ENCODE assay signal across 8 cellular contexts in the genomic region with DNA sequence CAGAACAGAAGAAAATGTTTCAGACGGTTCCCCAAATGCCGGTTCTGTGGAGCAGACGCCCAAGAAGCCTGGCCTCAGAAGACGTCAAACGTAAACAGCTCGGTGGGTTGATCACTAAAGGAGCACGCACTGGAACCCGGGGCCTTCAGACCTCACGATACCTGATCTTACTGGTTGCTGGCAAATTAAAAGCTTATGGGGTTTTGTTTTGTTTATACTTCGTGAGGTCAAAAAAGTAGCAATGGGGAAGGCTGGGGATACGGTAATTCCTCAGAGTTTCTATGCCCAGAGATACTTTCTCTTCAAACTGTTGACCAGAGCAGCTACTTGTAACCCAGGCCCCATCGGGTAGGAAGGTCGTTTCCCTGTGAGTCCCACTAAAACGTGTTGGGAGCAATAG. TPM values are rescaled to one million over a fixed set of nuclear protein-coding genes. Genes with fewer than 3 reads are reported as not detected.
DNase-seq lines count a peak whose midpoint lies in the region; ATAC-seq and TF ChIP-seq lines count a peak whose summit lies in the region.

No MANE protein-coding gene starts in this region.

- H3K27ac ChIP-seq in esophagus squamous epithelium: peak overlapping the region; percentile 97 to 100 (median 98)
- H3K27ac ChIP-seq in parathyroid adenoma: peak overlapping the region; percentile 97

- H3K27me3 Mint-ChIP-seq in T-helper 17 cell: no peaks in the 10 kb centered on the region

- TF ChIP-seq CTCF in GM13977 (IDR thresholded peaks at IDR 0.05; ENCODE audit: extremely low read depth, insufficient read depth, missing control alignments) (no peak), esophagus squamous epithelium (IDR thresholded peaks at IDR 0.05) (no peak), parathyroid adenoma (IDR thresholded peaks at IDR 0.05) (no peak)

- no peak for TF ChIP-seq POLR2A in esophagus squamous epithelium (IDR thresholded peaks at IDR 0.05)

- in situ Hi-C loops in ACHN (cut with HindIII; ENCODE audit: low pct_ligation_motif_present, low pct_unique_long_range_greater_than_20kb, low sequenced_read_pairs): no loop called here
- in situ Hi-C loops in GM13977 (cut with MboI; ENCODE audit: low pct_unique_long_range_greater_than_20kb, low sequenced_read_pairs, unreplicated experiment): loop anchor here (10.0 kb wide), 1 partner anchor 344 kb away; no protein-coding TSS in a partner anchor

- H3K36me3 ChIP-seq in esophagus squamous epithelium (peaks cover 0 to 26% (median 0%) of the 10 kb centered on the region in 3 donors), parathyroid adenoma (ENCODE audit: control insufficient read depth, insufficient read depth, low read length) (no peaks in the 10 kb centered on the region)

- H3K9ac ChIP-seq in parathyroid adenoma: peak overlapping the region; percentile 42

- DNase-seq in ACHN (peak; percentile 38), GM13977 (ENCODE audit: low spot score) (peak; percentile 31), T-helper 17 cell (no peak), esophagus squamous epithelium (lab: John Stamatoyannopoulos, UW) (no peak), GOT3 (lab: John Stamatoyannopoulos, UW) (no peak), GF-D8 (lab: John Stamatoyannopoulos, UW) (no peak)
- no peak for DNase-seq in NK-92 treated with Interleukin-12 subunit alpha and Interleukin-12 subunit beta, amount 100 ng/mL, for 24 hours (lab: John Stamatoyannopoulos, UW)

- H3K27me3 ChIP-seq in esophagus squamous epithelium (no peaks in the 10 kb centered on the region), parathyroid adenoma (ENCODE audit: control insufficient read depth, insufficient read depth, low read length) (no peaks in the 10 kb centered on the region)

- peaks cover 24% of the 10 kb centered on the region for H3K79me2 ChIP-seq in parathyroid adenoma

- 0 to 2% methylated on average over 9 to 14 of the region's 14 CpGs for WGBS in esophagus squamous epithelium, 2 donors

- no peak for ATAC-seq in T-helper 17 cell

- peaks cover 31 to 71% (median 43%) of the 10 kb centered on the region in 3 donors for H3K4me1 ChIP-seq in esophagus squamous epithelium
- H3K4me1 ChIP-seq in parathyroid adenoma: peaks cover 26% of the 10 kb centered on the region

- peak overlapping the region; percentile 97 for H3K4me3 Mint-ChIP-seq in T-helper 17 cell

- H3K36me3 Mint-ChIP-seq in T-helper 17 cell (ENCODE audit: low read depth): peaks cover 19% of the 10 kb centered on the region

- no peak overlapping the region for H2AFZ ChIP-seq in parathyroid adenoma

- H3K4me1 Mint-ChIP-seq in T-helper 17 cell: peaks cover 46% of the 10 kb centered on the region

- H3K4me3 ChIP-seq in esophagus squamous epithelium (peak overlapping the region; percentile 77 to 92 (median 86)), parathyroid adenoma (ENCODE audit: low read depth, low read length) (peak overlapping the region; percentile 99)

- intact Hi-C loops in esophagus squamous epithelium (cut with DNase I): no loop called here

- peak overlapping the region; percentile 100 for H3K27ac Mint-ChIP-seq in T-helper 17 cell

- peak overlapping the region; percentile 93 for H3K4me2 ChIP-seq in parathyroid adenoma (ENCODE audit: low read length)

- H3K9me3 ChIP-seq in T-helper 17 cell (ENCODE audit: control insufficient read depth, low read length, poor library complexity, severe bottlenecking) (no peaks in the 10 kb centered on the region), esophagus squamous epithelium (no peaks in the 10 kb centered on the region), parathyroid adenoma (ENCODE audit: control insufficient read depth, low read length) (no peaks in the 10 kb centered on the region)

RNA-seq across cellular contexts. Expression of gene CDKN1B, which starts 1.7 kb away (rescaled TPM):
- total RNA-seq in T-helper 17 cell (100 to 1,000 TPM; 202 to 252 TPM), esophagus squamous epithelium (10 to 100 TPM; 17.3 to 48.1 (median 30.5) TPM)

RNA-seq across cellular contexts. Expression of gene GPR19, which starts 22.9 kb away (rescaled TPM):
- total RNA-seq in T-helper 17 cell (1 to 10 TPM; 2.0 to 2.1 TPM), esophagus squamous epithelium (under 1 TPM in 1 of 4 donors, not detected in 3; 0.40 TPM)

Comparison
In these comparisons a context has a peak if more than half of its experiments do, and no peak if none do; other contexts are left out.
1. DNase-seq: peak in ACHN (single experiment) and GM13977 (single experiment); none in T-helper 17 cell (0 of 3), esophagus squamous epithelium (single experiment), GOT3 (single experiment), NK-92 treated with Interleukin-12 subunit alpha and Interleukin-12 subunit beta, amount 100 ng/mL, for 24 hours (single experiment) and GF-D8 (single experiment).
2. RNA of gene CDKN1B, which starts 1.7 kb away (total RNA-seq): 202 to 252 TPM in T-helper 17 cell; 17.3 to 48.1 TPM in esophagus squamous epithelium; every median in the first group is over 4 times any median in the second.